Comparison of ENCODE assay signal across 24 cellular contexts in the genomic region with DNA sequence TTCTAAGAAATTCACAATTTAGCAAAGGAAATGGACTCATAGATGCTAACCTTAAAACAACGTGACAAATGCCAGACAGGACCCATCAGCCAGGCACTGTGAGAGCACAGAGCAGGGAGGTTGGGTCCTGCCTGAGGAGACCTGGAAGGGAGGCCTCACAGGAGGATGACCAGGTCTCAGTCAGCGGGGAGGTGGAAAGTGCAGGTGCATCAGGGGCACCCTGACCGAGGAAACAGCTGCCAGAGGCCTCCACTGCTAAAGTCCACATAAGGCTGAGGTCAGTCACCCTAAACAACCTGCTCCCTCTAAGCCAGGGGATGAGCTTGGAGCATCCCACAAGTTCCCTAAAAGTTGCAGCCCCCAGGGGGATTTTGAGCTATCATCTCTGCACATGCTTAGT.
DNase-seq lines count a peak whose midpoint lies in the region; ATAC-seq, FAIRE-seq and TF ChIP-seq lines count a peak whose summit lies in the region.
"Had no signal": no experiment of that assay in that cellular context is flagged by ENCODE, and none has a peak within 500 bp of the region (broad histone marks: within the 10 kb centered on the region; RNA-seq: fewer than 3 reads in every experiment).

No MANE protein-coding gene starts in this region.

- H3K79me2 ChIP-seq in HepG2 (ENCODE audit: insufficient read depth, low read length), result no peaks in the 10 kb centered on the region
- no peaks in the 10 kb centered on the region for H3K79me2 ChIP-seq in GM23248 (ENCODE audit: insufficient read depth)

- dilution Hi-C loops in IMR-90 (cut with HindIII; ENCODE audit: low sequenced_read_pairs, unreplicated experiment), result no loop called here

- H3K56ac ChIP-seq in IMR-90 (ENCODE audit: extremely low read depth, insufficient read depth, low read length), result no peak overlapping the region

- H3K14ac ChIP-seq in IMR-90 (replicated peaks; ENCODE audit: low read depth, low read length), result no peak overlapping the region

- H3K36me3 Mint-ChIP-seq in activated T-helper 17 cell treated with anti-CD3 and anti-CD28 coated beads, Interleukin-2, amount 50 U/mL, for 72 hours (ENCODE audit: low read depth), result no peaks in the 10 kb centered on the region
- H3K36me3 Mint-ChIP-seq: CD4-positive, CD25-positive, alpha-beta regulatory T cell; CD8-positive, alpha-beta memory T cell had no signal

- H3K27me3 Mint-ChIP-seq in activated T-helper 17 cell treated with anti-CD3 and anti-CD28 coated beads, Interleukin-2, amount 50 U/mL, for 72 hours, result peaks cover 10% of the 10 kb centered on the region
- H3K27me3 Mint-ChIP-seq: CD4-positive, CD25-positive, alpha-beta regulatory T cell had no signal

- no peak overlapping the region for H2AK9ac ChIP-seq in IMR-90 (replicated peaks; ENCODE audit: low read depth, low read length, poor library complexity)

- H3K4me1 Mint-ChIP-seq in activated T-helper 17 cell treated with anti-CD3 and anti-CD28 coated beads, Interleukin-2, amount 50 U/mL, for 72 hours, result no peaks in the 10 kb centered on the region
- H3K4me1 Mint-ChIP-seq: CD4-positive, CD25-positive, alpha-beta regulatory T cell; CD8-positive, alpha-beta memory T cell had no signal

- no peak overlapping the region for H3K4ac ChIP-seq in IMR-90 (ENCODE audit: low read depth, low read length)

- H2AFZ ChIP-seq in IMR-90 (replicated peaks; ENCODE audit: low read length, poor library complexity) (no peak overlapping the region), HepG2 (ENCODE audit: low read length) (no peak overlapping the region), GM23248 (no peak overlapping the region)
- H2AFZ ChIP-seq: GM23338 had no signal

- TF ChIP-seq CTCF in IMR-90 (conservative IDR thresholded peaks at IDR 0.05; ENCODE audit: low read depth, low read length) (no peak), HepG2 (CRISPR knock-in tag; IDR thresholded peaks at IDR 0.05) (no peak), spleen (IDR thresholded peaks at IDR 0.05 in 8 of 11, conservative IDR thresholded peaks at IDR 0.05 in 3 of 11) (no peak)

- H3K27me3 ChIP-seq in IMR-90 (ENCODE audit: control insufficient read depth, insufficient read depth, low read length) (no peaks in the 10 kb centered on the region), HepG2 (ENCODE audit: control insufficient read depth in 1 of 2, insufficient read depth in 2 of 2, low read length in 2 of 2) (no peaks in the 10 kb centered on the region), spleen (replicated peaks in 1 of 7) (peaks cover 0 to 4% (median 0%) of the 10 kb centered on the region in 7 donors), GM23248 (replicated peaks; ENCODE audit: insufficient read depth) (no peaks in the 10 kb centered on the region)
- H3K27me3 ChIP-seq: BE2C had no signal

- 0 out of 2 replicates have a peak overlapping the region, but pooled peaks have one; percentile 27 for H2AK5ac ChIP-seq in IMR-90 (ENCODE audit: low read depth, low read length)

- H3K9me1 ChIP-seq in IMR-90 (ENCODE audit: insufficient read depth, low read length), result peaks cover 30% of the 10 kb centered on the region

- no peaks in the 10 kb centered on the region for H4K20me1 ChIP-seq in IMR-90 (ENCODE audit: insufficient read depth, low read length)
- no peaks in the 10 kb centered on the region for H4K20me1 ChIP-seq in HepG2 (ENCODE audit: insufficient read depth, low read length)
- H4K20me1 ChIP-seq in GM23248 (ENCODE audit: insufficient read depth), result no peaks in the 10 kb centered on the region

- TF ChIP-seq RAD21 in IMR-90 (IDR thresholded peaks at IDR 0.05; ENCODE audit: low read length) (no peak), HepG2 (CRISPR knock-in tag; IDR thresholded peaks at IDR 0.05) (no peak)

- H3K9me2 ChIP-seq in GM23248 (ENCODE audit: insufficient read depth), result no peaks in the 10 kb centered on the region

- H2BK5ac ChIP-seq in IMR-90 (ENCODE audit: low read depth, low read length, poor library complexity, severe bottlenecking), result no peak overlapping the region

- H3K9ac ChIP-seq in IMR-90 (ENCODE audit: low read depth, low read length) (no peak overlapping the region), HepG2 (ENCODE audit: insufficient read depth, low read depth, low read length) (no peak overlapping the region), GM23248 (no peak overlapping the region)

- peaks cover 22 to 66% of the 10 kb centered on the region in 2 experiments for H3K79me1 ChIP-seq in IMR-90 (ENCODE audit: low read depth in 1 of 2, low read length in 2 of 2)

- no peak overlapping the region for H3K4me3 Mint-ChIP-seq in activated T-helper 17 cell treated with anti-CD3 and anti-CD28 coated beads, Interleukin-2, amount 50 U/mL, for 72 hours
- H3K4me3 Mint-ChIP-seq: CD4-positive, CD25-positive, alpha-beta regulatory T cell; CD8-positive, alpha-beta memory T cell; GM23338; HFFc6 had no signal

- H3K4me1 ChIP-seq in IMR-90 (ENCODE audit: control insufficient read depth, insufficient read depth, low read length) (peaks cover 9% of the 10 kb centered on the region), HepG2 (ENCODE audit: insufficient read depth, low read length) (peaks cover 11% of the 10 kb centered on the region; the same call in 1 of the 2 replicates), spleen (no peaks in the 10 kb centered on the region), GM23248 (ENCODE audit: insufficient read depth) (0 out of 2 replicates have a peak, but pooled peaks cover 10% of the 10 kb centered on the region)
- H3K4me1 ChIP-seq: BE2C had no signal

- no peak overlapping the region for H3K23ac ChIP-seq in IMR-90 (ENCODE audit: low read depth, low read length)

- WGBS in IMR-90 (ENCODE audit: extremely low coverage in 2 of 2, insufficient read length in 1 of 2), 2 experiments, result 100% methylated on average over 1 of the region's 3 CpGs; no CpG with 5 or more reads in 1 of the 2 experiments
- WGBS in HepG2 (ENCODE audit: low lambda C conversion rate), result 93% methylated on average over 2 of the region's 3 CpGs
- WGBS in spleen, 5 donors, result 74 to 87% (median 78%) methylated on average over 3 of the region's 3 CpGs
- 95% methylated on average over 3 of the region's 3 CpGs for WGBS in GM23248 (ENCODE audit: low coverage in 1 of 2, low lambda C conversion rate in 2 of 2, missing lambda C conversion rate in 2 of 2), 2 experiments

- H3K18ac ChIP-seq in IMR-90 (ENCODE audit: low read depth, low read length), result no peak overlapping the region

- H3K9me3 Mint-ChIP-seq in activated T-helper 17 cell treated with anti-CD3 and anti-CD28 coated beads, Interleukin-2, amount 50 U/mL, for 72 hours, result no peaks in the 10 kb centered on the region
- H3K9me3 Mint-ChIP-seq: CD4-positive, CD25-positive, alpha-beta regulatory T cell; CD8-positive, alpha-beta memory T cell; GM23338; HFFc6 had no signal

- TF ChIP-seq EP300 in HepG2 (IDR thresholded peaks at IDR 0.05; ENCODE audit: low read depth in 2 of 2, low read length in 2 of 2) (no peak), HepG2 (CRISPR knock-in tag; IDR thresholded peaks at IDR 0.05; ENCODE audit: borderline replicate concordance) (no peak)

- peaks cover 61% of the 10 kb centered on the region for H3K36me3 ChIP-seq in IMR-90 (ENCODE audit: control insufficient read depth, insufficient read depth, low read length)
- H3K36me3 ChIP-seq in HepG2 (replicated peaks in 1 of 2; ENCODE audit: control insufficient read depth in 1 of 2, insufficient read depth in 2 of 2, low read length in 2 of 2), result peaks cover 34 to 46% of the 10 kb centered on the region in 2 experiments
- peaks cover 0 to 46% (median 10%) of the 10 kb centered on the region in 6 donors for H3K36me3 ChIP-seq in spleen
- H3K36me3 ChIP-seq in GM23248 (ENCODE audit: low read depth), result peaks cover 71% of the 10 kb centered on the region

- H3K4me2 ChIP-seq in IMR-90 (ENCODE audit: low read depth, low read length), result no peak overlapping the region
- no peak overlapping the region for H3K4me2 ChIP-seq in HepG2 (ENCODE audit: low read depth, low read length)
- no peak overlapping the region for H3K4me2 ChIP-seq in GM23248 (ENCODE audit: unreplicated experiment)
- H3K4me2 ChIP-seq: GM23338 had no signal

- peaks cover 30% of the 10 kb centered on the region; the same call in 1 of the 2 replicates for H3F3A ChIP-seq in GM23248 (ENCODE audit: insufficient read depth)

- no peak overlapping the region for H2BK120ac ChIP-seq in IMR-90 (ENCODE audit: low read depth, low read length)

- no peak overlapping the region for H2BK20ac ChIP-seq in IMR-90 (ENCODE audit: low read depth, low read length)

- H3K27ac Mint-ChIP-seq in activated T-helper 17 cell treated with anti-CD3 and anti-CD28 coated beads, Interleukin-2, amount 50 U/mL, for 72 hours, result no peak overlapping the region
- H3K27ac Mint-ChIP-seq: CD4-positive, CD25-positive, alpha-beta regulatory T cell; CD8-positive, alpha-beta memory T cell had no signal

- H3K4me3 ChIP-seq in IMR-90 (ENCODE audit: insufficient read depth, low read depth, low read length), result no peak overlapping the region
- H3K4me3 ChIP-seq in HepG2 (replicated peaks in 1 of 3; ENCODE audit: insufficient read depth in 1 of 3, low read depth in 2 of 3, low read length in 3 of 3), result no peak overlapping the region
- H3K4me3 ChIP-seq in spleen, result no peak overlapping the region
- no peak overlapping the region for H3K4me3 ChIP-seq in GM23248
- H3K4me3 ChIP-seq: GM12878, GM23338, K562 had no signal

- DNase-seq in IMR-90 (no peak), HepG2 (ENCODE audit: low spot score) (no peak), spleen (peak; percentile 61), GM23248 (no peak), GM19238 (ENCODE audit: insufficient read length, low spot score) (no peak)
- DNase-seq: ACHN; BE2C; C1 segment of cervical spinal cord; CD4-positive, CD25-positive, alpha-beta regulatory T cell; CD8-positive, alpha-beta memory T cell; COR-L47; DMS 273 treated with DMSO at 0.1 percent for 48 hours; DMS53; DND-41; EL; H7; HFFc6 had no signal

- H4K8ac ChIP-seq in IMR-90 (ENCODE audit: low read depth in 2 of 2, low read length in 2 of 2), result no peak overlapping the region

- intact Hi-C loops in IMR-90 (cut with micrococcal nuclease), result no loop called here
- intact Hi-C loops in HepG2 (cut with micrococcal nuclease; ENCODE audit: unreplicated experiment), result no loop called here
- intact Hi-C loops in spleen (cut with DNase I; ENCODE audit: low total_unique reads), result no loop called here

- H3K27ac ChIP-seq in IMR-90 (ENCODE audit: insufficient read depth, low read length) (no peak overlapping the region), HepG2 (ENCODE audit: extremely low read length, insufficient read depth, low read length) (no peak overlapping the region), spleen (no peak overlapping the region), GM23248 (no peak overlapping the region)

- POLR2A ChIA-PET in IMR-90 (lab: Charles Lee; ENCODE audit: unreplicated experiment) (no interaction called here), HepG2 (lab: Yijun Ruan, JAX) (interaction anchor here (1.3 to 1.5 kb wide), 2 partner anchors 19 to 31 kb away, joined by 3 to 4 read pairs; no protein-coding TSS in a partner anchor)

- CTCF ChIA-PET in IMR-90 (lab: Yijun Ruan, JAX) (no interaction called here), HepG2 (lab: Yijun Ruan, JAX; ENCODE audit: low intra/inter-chr PET ratio, low total read pairs) (no interaction called here)

- H4K5ac ChIP-seq in IMR-90 (ENCODE audit: low read depth, low read length), result no peak overlapping the region

- H3K9me3 ChIP-seq in IMR-90 (ENCODE audit: control insufficient read depth, insufficient read depth, low read length) (no peaks in the 10 kb centered on the region), HepG2 (ENCODE audit: low read length) (no peaks in the 10 kb centered on the region), spleen (no peaks in the 10 kb centered on the region), GM23248 (ENCODE audit: low read depth) (no peaks in the 10 kb centered on the region)
- H3K9me3 ChIP-seq: BE2C had no signal

- TF ChIP-seq POLR2A in IMR-90 (IDR thresholded peaks at IDR 0.05; ENCODE audit: low read depth, low read length), result no peak
- no peak for TF ChIP-seq POLR2A in HepG2 (IDR thresholded peaks at IDR 0.05; ENCODE audit: insufficient read depth in 1 of 2, low read depth in 2 of 2, low read length in 2 of 2)
- no peak for TF ChIP-seq POLR2A in spleen (IDR thresholded peaks at IDR 0.05)

- in situ Hi-C loops in IMR-90 (cut with MboI; ENCODE audit: low sequenced_read_pairs) (no loop called here), HepG2 (cut with HindIII; ENCODE audit: extremely low pct_ligation_motif_present, low pct_unique_long_range_greater_than_20kb) (no loop called here), GM23248 (cut with MboI) (no loop called here)

- H4K91ac ChIP-seq in IMR-90 (ENCODE audit: insufficient read depth, low read depth, low read length), result no peak overlapping the region

- ATAC-seq in IMR-90 (ENCODE audit: low read depth) (no peak), HepG2 (peak; percentile 25; the same call in 2 of the 3 replicates), GM18519 (IDR thresholded peaks at IDR 0.05; ENCODE audit: low FRiP score, unreplicated experiment) (no peak)
- peak; percentile 25 for ATAC-seq in activated T-helper 17 cell treated with anti-CD3 and anti-CD28 coated beads, Interleukin-2, amount 50 U/mL, for 72 hours (replicated peaks)
- ATAC-seq: GM23338, HCT116, K562 had no signal

- BruUV-seq in IMR-90 (replicated peaks; lab: Mats Ljungman, UMichigan) (no TSS peak), HepG2 (replicated peaks; lab: Mats Ljungman, UMichigan) (no TSS peak)

- FAIRE-seq in HepG2 (lab: Jason Lieb, UNC), result no peak
- FAIRE-seq: A204.1, GM12878, K562 had no signal

- no peak overlapping the region for H2BK15ac ChIP-seq in IMR-90 (ENCODE audit: low read depth, low read length)

Comparison
In these comparisons a context has a peak if more than half of its experiments do, and no peak if none do; other contexts are left out.
1. ATAC-seq: peak in activated T-helper 17 cell treated with anti-CD3 and anti-CD28 coated beads, Interleukin-2, amount 50 U/mL, for 72 hours (single experiment) and HepG2 (single experiment); none in IMR-90 (single experiment) and GM18519 (single experiment).